Comparison of ENCODE assay signal across 29 cellular contexts in genomic region chr20:48629069-48629959, GRCh38.
A peak's percentile ranks its signal among the peaks of the same experiment; 100 is the strongest.
DNase-seq lines count a peak whose midpoint lies in the region; ATAC-seq, FAIRE-seq and TF ChIP-seq lines count a peak whose summit lies in the region.
"Had no signal": no experiment of that assay in that cellular context is flagged by ENCODE, and none has a peak within 500 bp of the region (broad histone marks: within the 10 kb centered on the region; RNA-seq: fewer than 3 reads in every experiment).

No MANE protein-coding gene starts in this region.

- no peaks in the 10 kb centered on the region for H3K9me3 ChIP-seq in BLaER1
- no peaks in the 10 kb centered on the region for H3K9me3 ChIP-seq in CD8-positive, alpha-beta T cell (ENCODE audit: low read length)
- H3K9me3 ChIP-seq in HepG2 (ENCODE audit: low read length), result no peaks in the 10 kb centered on the region
- no peaks in the 10 kb centered on the region for H3K9me3 ChIP-seq in neural progenitor cell (ENCODE audit: low read depth)
- H3K9me3 ChIP-seq: breast epithelium, colonic mucosa, Peyer's patch, psoas muscle had no signal

- no peak for TF ChIP-seq RAD21 in HepG2 (CRISPR knock-in tag; IDR thresholded peaks at IDR 0.05)

- no peak overlapping the region for H3K4me3 Mint-ChIP-seq in CD8-positive, alpha-beta T cell
- H3K4me3 Mint-ChIP-seq in activated T-helper 1 cell treated with anti-CD3 and anti-CD28 coated beads, Interleukin-12 subunit alpha, Interleukin-12 subunit beta, Interleukin-2, Interleukin-4 antibody, amounts not matched to agents 30 ng/mL and 10 ng/mL and 1 ng/mL, durations not matched to agents 14 hours and 24 hours and 36 hours, result no peak overlapping the region
- H3K4me3 Mint-ChIP-seq in neural progenitor cell, result no peak overlapping the region
- H3K4me3 Mint-ChIP-seq in progenitor cell of endocrine pancreas (ENCODE audit: low read depth), result no peak overlapping the region
- H3K4me3 Mint-ChIP-seq: activated CD4-positive, alpha-beta T cell treated with anti-CD3 and anti-CD28 coated beads, Interleukin-2, amount 10 ng/mL, durations not matched to agents 24 days and 14 days; CD4-positive, alpha-beta T cell; GM23338; nephron progenitor cell; T-helper 1 cell treated with Interleukin-12 subunit alpha and Interleukin-12 subunit beta and Interleukin-4 antibody, amounts not matched to agents 30 μg/mL and 1 μg/mL, for 36 hours had no signal

- TF ChIP-seq EP300 in HepG2 (IDR thresholded peaks at IDR 0.05; ENCODE audit: low read depth in 2 of 2, low read length in 2 of 2) (no peak), HepG2 (CRISPR knock-in tag; IDR thresholded peaks at IDR 0.05; ENCODE audit: borderline replicate concordance) (no peak)

- intact Hi-C loops in CD8-positive, alpha-beta T cell (cut with DNase I, micrococcal nuclease), result no loop called here
- intact Hi-C loops in activated T-helper 1 cell treated with anti-CD3 and anti-CD28 coated beads, Interleukin-12 subunit alpha, Interleukin-12 subunit beta, Interleukin-2, Interleukin-4 antibody, amounts not matched to agents 30 ng/mL and 10 ng/mL and 1 ng/mL, durations not matched to agents 14 hours and 24 hours and 36 hours (cut with micrococcal nuclease), result no loop called here
- intact Hi-C loops in HepG2 (cut with micrococcal nuclease; ENCODE audit: unreplicated experiment), result no loop called here

- H4K20me1 ChIP-seq in BLaER1 (no peaks in the 10 kb centered on the region), HepG2 (ENCODE audit: insufficient read depth, low read length) (no peaks in the 10 kb centered on the region; the same call in 1 of the 2 replicates), neural progenitor cell (ENCODE audit: low read depth) (no peaks in the 10 kb centered on the region)

- H3K4me3 ChIP-seq in BLaER1 (no peak overlapping the region), HepG2 (replicated peaks in 1 of 3; ENCODE audit: insufficient read depth in 1 of 3, low read depth in 2 of 3, low read length in 3 of 3) (no peak overlapping the region), neural progenitor cell (no peak overlapping the region)
- H3K4me3 ChIP-seq in CD8-positive, alpha-beta T cell (ENCODE audit: low read depth, low read length), result no peak overlapping the region
- H3K4me3 ChIP-seq: breast epithelium, colonic mucosa, GM23338, Peyer's patch, psoas muscle had no signal

- no peaks in the 10 kb centered on the region for H3K79me2 ChIP-seq in HepG2 (ENCODE audit: insufficient read depth, low read length)
- no peaks in the 10 kb centered on the region for H3K79me2 ChIP-seq in neural progenitor cell (ENCODE audit: low read depth)

- H3K36me3 Mint-ChIP-seq in CD8-positive, alpha-beta T cell, result peaks cover 85% of the 10 kb centered on the region
- peaks cover 20% of the 10 kb centered on the region for H3K36me3 Mint-ChIP-seq in activated T-helper 1 cell treated with anti-CD3 and anti-CD28 coated beads, Interleukin-12 subunit alpha, Interleukin-12 subunit beta, Interleukin-2, Interleukin-4 antibody, amounts not matched to agents 30 ng/mL and 10 ng/mL and 1 ng/mL, durations not matched to agents 14 hours and 24 hours and 36 hours (ENCODE audit: low read depth)
- H3K36me3 Mint-ChIP-seq in neural progenitor cell (peaks cover 30% of the 10 kb centered on the region), progenitor cell of endocrine pancreas (ENCODE audit: insufficient read depth) (no peaks in the 10 kb centered on the region)

- no peak overlapping the region for H2AFZ ChIP-seq in HepG2 (ENCODE audit: low read length)
- no peak overlapping the region for H2AFZ ChIP-seq in neural progenitor cell (replicated peaks)
- H2AFZ ChIP-seq: GM23338 had no signal

- WGBS in HepG2 (ENCODE audit: low lambda C conversion rate), result 41% methylated on average over 13 of the region's 15 CpGs

- H3K27me3 ChIP-seq in BLaER1 (no peaks in the 10 kb centered on the region), HepG2 (ENCODE audit: control insufficient read depth in 1 of 2, insufficient read depth in 2 of 2, low read length in 2 of 2) (peaks cover 6 to 39% of the 10 kb centered on the region in 2 experiments; a peak in 3 of 5 replicates), neural progenitor cell (no peaks in the 10 kb centered on the region)
- no peaks in the 10 kb centered on the region for H3K27me3 ChIP-seq in CD8-positive, alpha-beta T cell (ENCODE audit: insufficient read depth, low read length)
- H3K27me3 ChIP-seq: breast epithelium, colonic mucosa, Peyer's patch had no signal

- TF ChIP-seq POLR2A in HepG2 (IDR thresholded peaks at IDR 0.05; ENCODE audit: insufficient read depth in 1 of 2, low read depth in 2 of 2, low read length in 2 of 2), result no peak

- no peak for TF ChIP-seq CTCF in CD8-positive, alpha-beta T cell (IDR thresholded peaks at IDR 0.05)
- TF ChIP-seq CTCF in HepG2 (CRISPR knock-in tag; IDR thresholded peaks at IDR 0.05) (no peak), neural progenitor cell (IDR thresholded peaks at IDR 0.05) (no peak), progenitor cell of endocrine pancreas (IDR thresholded peaks at IDR 0.05; ENCODE audit: unreplicated experiment) (no peak)

- no TSS peak for BruUV-seq in HepG2 (replicated peaks; lab: Mats Ljungman, UMichigan)

- no peaks in the 10 kb centered on the region for H3K27me3 Mint-ChIP-seq in CD8-positive, alpha-beta T cell (ENCODE audit: low read depth)
- no peaks in the 10 kb centered on the region for H3K27me3 Mint-ChIP-seq in activated T-helper 1 cell treated with anti-CD3 and anti-CD28 coated beads, Interleukin-12 subunit alpha, Interleukin-12 subunit beta, Interleukin-2, Interleukin-4 antibody, amounts not matched to agents 30 ng/mL and 10 ng/mL and 1 ng/mL, durations not matched to agents 14 hours and 24 hours and 36 hours (ENCODE audit: insufficient read depth)
- peaks cover 2% of the 10 kb centered on the region for H3K27me3 Mint-ChIP-seq in neural progenitor cell (ENCODE audit: insufficient read depth, low read depth)
- H3K27me3 Mint-ChIP-seq in progenitor cell of endocrine pancreas, result no peaks in the 10 kb centered on the region
- H3K27me3 Mint-ChIP-seq: activated CD4-positive, alpha-beta T cell treated with anti-CD3 and anti-CD28 coated beads, Interleukin-2, amount 10 ng/mL, durations not matched to agents 24 days and 14 days; CD4-positive, alpha-beta T cell had no signal

- H3K36me3 ChIP-seq in BLaER1, result no peaks in the 10 kb centered on the region; the same call in 1 of the 2 replicates
- H3K36me3 ChIP-seq in CD8-positive, alpha-beta T cell (ENCODE audit: insufficient read depth, low read length), result peaks cover 79% of the 10 kb centered on the region
- no peaks in the 10 kb centered on the region for H3K36me3 ChIP-seq in HepG2 (replicated peaks in 1 of 2; ENCODE audit: control insufficient read depth in 1 of 2, insufficient read depth in 2 of 2, low read length in 2 of 2)
- no peaks in the 10 kb centered on the region for H3K36me3 ChIP-seq in neural progenitor cell
- H3K36me3 ChIP-seq: breast epithelium, colonic mucosa had no signal

- H3K27ac Mint-ChIP-seq in CD8-positive, alpha-beta T cell, result peak overlapping the region; percentile 45
- peak overlapping the region; percentile 67 for H3K27ac Mint-ChIP-seq in activated T-helper 1 cell treated with anti-CD3 and anti-CD28 coated beads, Interleukin-12 subunit alpha, Interleukin-12 subunit beta, Interleukin-2, Interleukin-4 antibody, amounts not matched to agents 30 ng/mL and 10 ng/mL and 1 ng/mL, durations not matched to agents 14 hours and 24 hours and 36 hours
- H3K27ac Mint-ChIP-seq in neural progenitor cell (no peak overlapping the region), progenitor cell of endocrine pancreas (no peak overlapping the region)
- H3K27ac Mint-ChIP-seq: CD4-positive, alpha-beta T cell; GM23338; T-helper 1 cell treated with Interleukin-12 subunit alpha and Interleukin-12 subunit beta and Interleukin-4 antibody, amounts not matched to agents 30 μg/mL and 1 μg/mL, for 36 hours had no signal

- peak overlapping the region; percentile 85 for H3K4me2 ChIP-seq in BLaER1
- H3K4me2 ChIP-seq in HepG2 (ENCODE audit: low read depth, low read length), result no peak overlapping the region
- H3K4me2 ChIP-seq in neural progenitor cell, result no peak overlapping the region
- H3K4me2 ChIP-seq: GM23338, KMS-11 had no signal

- no peak for FAIRE-seq in HepG2 (lab: Jason Lieb, UNC)
- FAIRE-seq: GM18507, islet of Langerhans had no signal

- H3F3A ChIP-seq in neural progenitor cell (ENCODE audit: low read depth), result no peaks in the 10 kb centered on the region

- no peaks in the 10 kb centered on the region for H3K9me3 Mint-ChIP-seq in CD8-positive, alpha-beta T cell
- no peaks in the 10 kb centered on the region for H3K9me3 Mint-ChIP-seq in activated T-helper 1 cell treated with anti-CD3 and anti-CD28 coated beads, Interleukin-12 subunit alpha, Interleukin-12 subunit beta, Interleukin-2, Interleukin-4 antibody, amounts not matched to agents 30 ng/mL and 10 ng/mL and 1 ng/mL, durations not matched to agents 14 hours and 24 hours and 36 hours
- H3K9me3 Mint-ChIP-seq in neural progenitor cell, result no peaks in the 10 kb centered on the region
- no peaks in the 10 kb centered on the region for H3K9me3 Mint-ChIP-seq in progenitor cell of endocrine pancreas (ENCODE audit: low read depth)
- H3K9me3 Mint-ChIP-seq: activated CD4-positive, alpha-beta T cell treated with anti-CD3 and anti-CD28 coated beads, Interleukin-2, amount 10 ng/mL, durations not matched to agents 24 days and 14 days; CD4-positive, alpha-beta T cell; GM23338; nephron progenitor cell; T-helper 1 cell treated with Interleukin-12 subunit alpha and Interleukin-12 subunit beta and Interleukin-4 antibody, amounts not matched to agents 30 μg/mL and 1 μg/mL, for 36 hours had no signal

- H3K4me1 Mint-ChIP-seq in CD8-positive, alpha-beta T cell (ENCODE audit: low read depth), result peaks cover 12% of the 10 kb centered on the region
- peaks cover 10% of the 10 kb centered on the region for H3K4me1 Mint-ChIP-seq in activated T-helper 1 cell treated with anti-CD3 and anti-CD28 coated beads, Interleukin-12 subunit alpha, Interleukin-12 subunit beta, Interleukin-2, Interleukin-4 antibody, amounts not matched to agents 30 ng/mL and 10 ng/mL and 1 ng/mL, durations not matched to agents 14 hours and 24 hours and 36 hours (ENCODE audit: low read depth)
- H3K4me1 Mint-ChIP-seq in neural progenitor cell (no peaks in the 10 kb centered on the region), progenitor cell of endocrine pancreas (ENCODE audit: low read depth) (no peaks in the 10 kb centered on the region)

- POLR2A ChIA-PET in CD8-positive, alpha-beta T cell (lab: Charles Lee), result no interaction called here
- POLR2A ChIA-PET in HepG2 (lab: Yijun Ruan, JAX), result no interaction called here

- CTCF ChIA-PET in CD8-positive, alpha-beta T cell (lab: Charles Lee), result interaction anchor here (0.9 to 3.1 kb wide), 3 partner anchors 9 to 965 kb away, joined by 3 to 20 read pairs (median 3); no protein-coding TSS in a partner anchor
- CTCF ChIA-PET in HepG2 (lab: Yijun Ruan, JAX; ENCODE audit: low intra/inter-chr PET ratio, low total read pairs), result no interaction called here

- no peak for ATAC-seq in CD8-positive, alpha-beta T cell
- no peak for ATAC-seq in HepG2
- no peak for ATAC-seq in HG03097 (IDR thresholded peaks at IDR 0.05; ENCODE audit: low FRiP score, unreplicated experiment)
- ATAC-seq: GM23338, psoas muscle had no signal

- peak overlapping the region; percentile 71 for H3K27ac ChIP-seq in BLaER1
- no peak overlapping the region for H3K27ac ChIP-seq in CD8-positive, alpha-beta T cell (ENCODE audit: low read depth, low read length)
- H3K27ac ChIP-seq in HepG2 (ENCODE audit: extremely low read length, insufficient read depth, low read length), result no peak overlapping the region
- H3K27ac ChIP-seq in neural progenitor cell, result no peak overlapping the region
- H3K27ac ChIP-seq: breast epithelium, colonic mucosa, KMS-11, Peyer's patch, psoas muscle had no signal

- H3K9ac ChIP-seq in BLaER1 (peak overlapping the region; percentile 30; the same call in 1 of the 2 replicates), HepG2 (ENCODE audit: insufficient read depth, low read depth, low read length) (no peak overlapping the region), neural progenitor cell (no peak overlapping the region)
- H3K9ac ChIP-seq: KMS-11 had no signal

- H3K4me1 ChIP-seq in BLaER1 (peaks cover 87% of the 10 kb centered on the region), HepG2 (ENCODE audit: insufficient read depth, low read length) (peaks cover 21% of the 10 kb centered on the region), neural progenitor cell (no peaks in the 10 kb centered on the region)
- H3K4me1 ChIP-seq in CD8-positive, alpha-beta T cell (ENCODE audit: insufficient read depth, low read length), result peaks cover 17% of the 10 kb centered on the region
- H3K4me1 ChIP-seq: breast epithelium, colonic mucosa, Peyer's patch, psoas muscle had no signal

- DNase-seq in CD8-positive, alpha-beta T cell, result no peak
- no peak for DNase-seq in activated T-helper 1 cell treated with anti-CD3 and anti-CD28 coated beads, Interleukin-12 subunit alpha, Interleukin-12 subunit beta, Interleukin-2, Interleukin-4 antibody, amounts not matched to agents 30 ng/mL and 10 ng/mL and 1 ng/mL, durations not matched to agents 14 hours and 24 hours and 36 hours (ENCODE audit: low spot score)
- no peak for DNase-seq in HepG2 (ENCODE audit: low spot score)
- no peak for DNase-seq in neural progenitor cell (ENCODE audit: low spot score)
- DNase-seq in DMS153 (lab: John Stamatoyannopoulos, UW), result no peak
- no peak for DNase-seq in progenitor cell of endocrine pancreas (ENCODE audit: low spot score, unreplicated experiment)
- DNase-seq: activated CD4-positive, alpha-beta T cell treated with anti-CD3 and anti-CD28 coated beads, Interleukin-2, amount 10 ng/mL, durations not matched to agents 24 days and 14 days; activated CD8-positive, alpha-beta memory T cell treated with anti-CD3 and anti-CD28 coated beads, Interleukin-2, amount 50 U/mL, for 48 hours; activated gamma-delta T cell treated with Interleukin-2 at 50 U/mL for 16 hours; amniotic stem cell; CD4-positive, alpha-beta T cell; colonic mucosa; DMS53; GDM1; NCI-H146; NCI-H2171; NCI-H524; nephron progenitor cell; trophoblast cell had no signal

- in situ Hi-C loops in HepG2 (cut with HindIII; ENCODE audit: extremely low pct_ligation_motif_present, low pct_unique_long_range_greater_than_20kb), result no loop called here

Comparison
In these comparisons a context has a peak if more than half of its experiments do, and no peak if none do; other contexts are left out.
1. H3K27ac Mint-ChIP-seq: peak in CD8-positive, alpha-beta T cell (single experiment) and activated T-helper 1 cell treated with anti-CD3 and anti-CD28 coated beads, Interleukin-12 subunit alpha, Interleukin-12 subunit beta, Interleukin-2, Interleukin-4 antibody, amounts not matched to agents 30 ng/mL and 10 ng/mL and 1 ng/mL, durations not matched to agents 14 hours and 24 hours and 36 hours (single experiment); none in neural progenitor cell (single experiment) and progenitor cell of endocrine pancreas (single experiment).